Comparison of ENCODE assay signal across 8 cellular contexts in the genomic region with DNA sequence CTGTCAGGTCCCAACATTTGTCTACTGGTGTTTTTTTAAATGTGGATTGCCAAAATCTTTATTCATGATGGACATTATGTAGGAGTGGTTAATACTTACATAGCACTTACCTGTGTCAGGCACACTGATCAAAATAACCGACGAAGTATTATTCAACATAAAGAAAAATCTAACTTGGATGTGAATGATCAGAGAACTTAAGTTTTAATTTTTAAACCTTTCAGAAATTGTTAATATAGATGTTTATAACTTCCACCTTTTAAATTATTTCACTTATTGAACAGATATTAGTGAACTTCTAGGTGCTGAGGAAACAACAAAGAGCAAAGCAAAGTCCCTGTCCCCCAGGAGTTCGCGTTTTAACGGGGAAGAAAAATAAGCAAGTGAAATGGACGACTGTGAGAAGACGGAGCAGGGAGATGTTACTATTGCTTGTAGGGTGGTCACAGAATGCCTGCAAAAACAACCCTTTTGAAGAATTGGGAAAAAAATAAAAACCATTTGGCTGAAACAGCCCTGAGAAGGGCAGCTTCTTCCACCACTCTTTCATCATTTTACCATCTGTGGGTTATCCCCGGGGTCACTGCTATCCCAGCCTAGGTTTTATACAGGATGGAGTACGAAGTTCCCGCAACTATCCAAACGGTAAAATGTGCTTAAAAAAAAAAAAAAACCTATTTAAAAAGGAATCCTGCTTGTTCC. TPM values are rescaled to one million over a fixed set of nuclear protein-coding genes. Genes with fewer than 3 reads are reported as not detected.
DNase-seq lines count a peak whose midpoint lies in the region; ATAC-seq, FAIRE-seq and TF ChIP-seq lines count a peak whose summit lies in the region.

No MANE protein-coding gene starts in this region.

- no peaks in the 10 kb centered on the region for H3K9me3 Mint-ChIP-seq in memory B cell

- no peak for DNase-seq in GM12864 (ENCODE audit: low read depth)
- no peak for DNase-seq in bronchial epithelial cell (ENCODE audit: low read depth)
- no peak for DNase-seq in memory B cell (ENCODE audit: low spot score in 2 of 2)
- DNase-seq in NOMO-1 treated with dmso at 0.1 percent for 144 hours (lab: John Stamatoyannopoulos, UW; ENCODE audit: unreplicated experiment): no peak
- DNase-seq in midbrain (lab: John Stamatoyannopoulos, UW): no peak
- no peak for DNase-seq in NCI-H1930 (lab: John Stamatoyannopoulos, UW)

- H3K4me3 Mint-ChIP-seq in memory B cell: peak overlapping the region; percentile 87

- ATAC-seq in memory B cell (ENCODE audit: low read depth) (no peak), GM21515 (IDR thresholded peaks at IDR 0.05; ENCODE audit: unreplicated experiment) (no peak)

- peak overlapping the region; percentile 69 for H3K9ac ChIP-seq in HUES64 (ENCODE audit: low read depth, low read length)

- H3K4me3 ChIP-seq in GM12864 (ENCODE audit: low read depth, low read length) (peak overlapping the region; percentile 48), HUES64 (ENCODE audit: low read length) (peak overlapping the region; percentile 58), bronchial epithelial cell (ENCODE audit: low read depth, low read length) (peak overlapping the region; percentile 77)

- peak overlapping the region; percentile 7; the same call in 1 of the 2 replicates for H3K27ac ChIP-seq in HUES64 (ENCODE audit: low read depth, low read length)

- H3K36me3 Mint-ChIP-seq in memory B cell: peaks cover 2% of the 10 kb centered on the region

- H3K9me3 ChIP-seq in HUES64 (ENCODE audit: insufficient read depth, low read depth, low read length): no peaks in the 10 kb centered on the region

- H3K27me3 ChIP-seq in HUES64 (ENCODE audit: insufficient read depth, low read length): peaks cover 24% of the 10 kb centered on the region; the same call in 1 of the 2 replicates
- no peaks in the 10 kb centered on the region for H3K27me3 ChIP-seq in bronchial epithelial cell (ENCODE audit: control insufficient read depth, insufficient read depth, low read length)

- H3K4me1 Mint-ChIP-seq in memory B cell: peaks cover 14% of the 10 kb centered on the region

- no peak for FAIRE-seq in bronchial epithelial cell (lab: Jason Lieb, UNC)

- TF ChIP-seq CTCF in GM12864 (IDR thresholded peaks at IDR 0.05; ENCODE audit: low read depth, low read length, missing control alignments): no peak
- no peak for TF ChIP-seq CTCF in bronchial epithelial cell (IDR thresholded peaks at IDR 0.05; ENCODE audit: insufficient read depth, low read length, severe bottlenecking)

- H3K36me3 ChIP-seq in HUES64 (ENCODE audit: insufficient read depth, low read length) (peaks cover 4% of the 10 kb centered on the region; the same call in 1 of the 2 replicates), bronchial epithelial cell (ENCODE audit: control insufficient read depth, insufficient read depth, low read length) (no peaks in the 10 kb centered on the region)

- peaks cover 23% of the 10 kb centered on the region for H3K4me1 ChIP-seq in HUES64 (ENCODE audit: insufficient read depth, low read length)

- peak overlapping the region; percentile 36 for H3K27ac Mint-ChIP-seq in memory B cell

- no peaks in the 10 kb centered on the region for H3K27me3 Mint-ChIP-seq in memory B cell

- 16% methylated on average over 6 of the region's 11 CpGs for WGBS in HUES64

RNA-seq across cellular contexts. Expression of gene APH1B, which starts 0.9 kb away (rescaled TPM):
- 7.8 TPM for polyA plus RNA-seq in HUES64 (2013, experiment 1 of 2)
- polyA plus RNA-seq in HUES64 (2013, experiment 2 of 2): 8.5 TPM
- 4.1 and 4.7 TPM in 2 replicates for total RNA-seq in bronchial epithelial cell
